ENCODE assay signal across 17 cellular contexts in the genomic region with DNA sequence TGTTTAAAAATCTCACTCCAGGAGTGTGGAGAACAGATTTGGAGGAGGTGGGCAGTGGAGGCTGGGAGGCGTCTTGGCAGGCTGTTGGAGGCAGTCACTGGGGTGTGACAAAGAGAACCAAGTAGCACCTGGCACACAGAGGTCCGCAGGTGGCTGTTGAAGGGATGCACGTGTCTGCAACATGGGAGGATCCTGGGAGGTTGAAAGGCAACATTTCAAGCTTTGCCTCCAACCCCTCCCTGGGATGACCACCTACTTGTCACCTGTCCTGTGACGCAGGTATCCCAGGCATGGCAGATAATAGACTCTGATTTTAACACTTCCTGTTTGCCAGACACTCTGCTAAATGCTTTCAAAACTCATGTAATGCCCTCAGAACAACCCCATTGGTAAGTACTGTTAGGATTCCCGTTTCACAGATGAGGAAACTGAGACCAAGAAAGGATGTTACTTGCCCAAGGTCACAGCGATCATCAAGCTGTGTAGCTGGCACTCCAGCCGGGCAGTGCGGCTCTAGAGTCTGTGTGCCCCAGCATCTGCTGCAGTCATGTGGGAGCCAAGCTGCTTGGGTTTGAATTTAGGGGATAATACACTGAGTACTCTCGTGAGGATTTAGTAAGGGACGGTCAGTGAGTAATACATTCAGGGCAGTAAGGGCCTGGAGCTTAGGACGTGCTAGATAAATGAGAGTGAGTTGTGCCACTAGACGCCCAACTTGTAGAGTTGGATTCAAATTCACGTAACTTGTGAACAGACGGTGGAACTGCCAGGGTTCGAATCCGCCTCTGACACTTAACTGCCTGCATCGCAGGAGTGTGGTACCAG.
DNase-seq lines count a peak whose midpoint lies in the region; ATAC-seq and TF ChIP-seq lines count a peak whose summit lies in the region.
"Had no signal": no experiment of that assay in that cellular context is flagged by ENCODE, and none has a peak within 500 bp of the region (broad histone marks: within the 10 kb centered on the region; RNA-seq: fewer than 3 reads in every experiment).

No MANE protein-coding gene starts in this region.

- in situ Hi-C loops in HAP-1 (cut with MboI; ENCODE audit: low sequenced_read_pairs), result no loop called here

- no peak overlapping the region for H3K9ac ChIP-seq in PC-3 (ENCODE audit: low read length)

- DNase-seq in DMS53 treated with DMSO at 0.1 percent for 48 hours (lab: John Stamatoyannopoulos, UW; ENCODE audit: unreplicated experiment) (peak; percentile 62), NCI-H2029 (lab: John Stamatoyannopoulos, UW) (peak; percentile 92), PC-3 (no peak), left kidney (ENCODE audit: low read depth, low spot score) (peak; percentile 39), HAP-1 (ENCODE audit: low spot score in 2 of 2) (no peak), hypothalamus (lab: John Stamatoyannopoulos, UW) (no peak), H7 (no peak)
- DNase-seq in activated naive CD4-positive, alpha-beta T cell treated with anti-CD3 and anti-CD28 coated beads, Interleukin-2, amount 50 U/mL, for 72 hours (ENCODE audit: low spot score in 2 of 2), result no peak
- DNase-seq: activated CD4-positive, alpha-beta T cell treated with anti-CD3 and anti-CD28 coated beads, Interleukin-2, amount 50 U/mL, for 1 hour; Caco-2; mucosa of descending colon; NCI-H187; occipital lobe; sigmoid colon; substantia nigra had no signal

- H3K36me3 ChIP-seq in PC-3 (ENCODE audit: low read depth, low read length) (no peaks in the 10 kb centered on the region), HAP-1 (replicated peaks) (no peaks in the 10 kb centered on the region), H7 (replicated peaks; ENCODE audit: control insufficient read depth, insufficient read depth, low read length) (no peaks in the 10 kb centered on the region)
- H3K36me3 ChIP-seq: sigmoid colon had no signal

- H3K4me3 ChIP-seq in PC-3 (ENCODE audit: low read length), result no peak overlapping the region
- no peak overlapping the region for H3K4me3 ChIP-seq in HAP-1
- no peak overlapping the region for H3K4me3 ChIP-seq in H7 (ENCODE audit: insufficient read depth, low read depth, low read length)
- H3K4me3 ChIP-seq: hepatocyte, mucosa of descending colon, sigmoid colon had no signal

- CTCF ChIA-PET in PC-3 (lab: Charles Lee), result no interaction called here

- POLR2A ChIA-PET in PC-3 (lab: Charles Lee; ENCODE audit: unreplicated experiment), result no interaction called here

- no peaks in the 10 kb centered on the region for H4K20me1 ChIP-seq in PC-3 (ENCODE audit: low read length)

- no peak overlapping the region for H3K4me2 ChIP-seq in PC-3 (ENCODE audit: low read length)
- H3K4me2 ChIP-seq: hepatocyte had no signal

- no peaks in the 10 kb centered on the region for H3K27me3 ChIP-seq in PC-3 (ENCODE audit: low read length)
- peaks cover 12% of the 10 kb centered on the region; the same call in 1 of the 2 replicates for H3K27me3 ChIP-seq in HAP-1 (ENCODE audit: low read depth)
- no peaks in the 10 kb centered on the region for H3K27me3 ChIP-seq in H7 (ENCODE audit: control insufficient read depth, insufficient read depth, low read length)
- H3K27me3 ChIP-seq: hepatocyte, sigmoid colon had no signal

- no peaks in the 10 kb centered on the region for H3K36me3 Mint-ChIP-seq in activated naive CD4-positive, alpha-beta T cell treated with anti-CD3 and anti-CD28 coated beads, Interleukin-2, amount 50 U/mL, for 72 hours
- H3K36me3 Mint-ChIP-seq: activated naive CD8-positive, alpha-beta T cell had no signal

- no peaks in the 10 kb centered on the region for H3K9me3 ChIP-seq in PC-3 (ENCODE audit: low read length)
- no peaks in the 10 kb centered on the region for H3K9me3 ChIP-seq in HAP-1
- H3K9me3 ChIP-seq: Caco-2, mucosa of descending colon, sigmoid colon had no signal

- H2AFZ ChIP-seq in PC-3 (ENCODE audit: low read length), result 0 out of 2 replicates have a peak overlapping the region, but pooled peaks have one; percentile 12
- H2AFZ ChIP-seq: hepatocyte had no signal

- no TSS peak for BruUV-seq in PC-3 (replicated peaks; lab: Mats Ljungman, UMichigan)

- intact Hi-C loops in PC-3 (cut with micrococcal nuclease), result no loop called here

- no peaks in the 10 kb centered on the region for H3F3A ChIP-seq in PC-3 (ENCODE audit: low read length, unreplicated experiment)

- ATAC-seq in PC-3, result no peak
- ATAC-seq in activated naive CD4-positive, alpha-beta T cell treated with anti-CD3 and anti-CD28 coated beads, Interleukin-2, amount 50 U/mL, for 72 hours, result no peak

- H3K27ac ChIP-seq in PC-3 (ENCODE audit: low read length), result peak overlapping the region; percentile 66
- H3K27ac ChIP-seq: hepatocyte, sigmoid colon had no signal

- H3K27ac Mint-ChIP-seq in activated naive CD4-positive, alpha-beta T cell treated with anti-CD3 and anti-CD28 coated beads, Interleukin-2, amount 50 U/mL, for 72 hours, result peak overlapping the region in 1 of 2 donors; percentile 58
- H3K27ac Mint-ChIP-seq: activated naive CD8-positive, alpha-beta T cell had no signal

- no peaks in the 10 kb centered on the region for H3K9me2 ChIP-seq in PC-3 (replicated peaks; ENCODE audit: low read length)

- no peaks in the 10 kb centered on the region for H3K79me2 ChIP-seq in PC-3 (ENCODE audit: low read length)
- H3K79me2 ChIP-seq: hepatocyte had no signal

- H3K4me1 ChIP-seq in PC-3 (ENCODE audit: insufficient read depth, low read length) (peaks cover 28% of the 10 kb centered on the region), HAP-1 (no peaks in the 10 kb centered on the region)
- H3K4me1 ChIP-seq: Caco-2, sigmoid colon had no signal

- no peak for TF ChIP-seq CTCF in PC-3 (conservative IDR thresholded peaks at IDR 0.05; ENCODE audit: low read depth, low read length)

- no peaks in the 10 kb centered on the region for H3K9me3 Mint-ChIP-seq in activated naive CD4-positive, alpha-beta T cell treated with anti-CD3 and anti-CD28 coated beads, Interleukin-2, amount 50 U/mL, for 72 hours

Comparison
In these comparisons a context has a peak if more than half of its experiments do, and no peak if none do; other contexts are left out.
1. DNase-seq: peak in DMS53 treated with DMSO at 0.1 percent for 48 hours (single experiment), NCI-H2029 (single experiment) and left kidney (single experiment); none in PC-3 (single experiment), HAP-1 (0 of 2), hypothalamus (0 of 51), activated naive CD4-positive, alpha-beta T cell treated with anti-CD3 and anti-CD28 coated beads, Interleukin-2, amount 50 U/mL, for 72 hours (0 of 2) and H7 (single experiment).